ENCODE assay signal across 9 cellular contexts in the genomic region with DNA sequence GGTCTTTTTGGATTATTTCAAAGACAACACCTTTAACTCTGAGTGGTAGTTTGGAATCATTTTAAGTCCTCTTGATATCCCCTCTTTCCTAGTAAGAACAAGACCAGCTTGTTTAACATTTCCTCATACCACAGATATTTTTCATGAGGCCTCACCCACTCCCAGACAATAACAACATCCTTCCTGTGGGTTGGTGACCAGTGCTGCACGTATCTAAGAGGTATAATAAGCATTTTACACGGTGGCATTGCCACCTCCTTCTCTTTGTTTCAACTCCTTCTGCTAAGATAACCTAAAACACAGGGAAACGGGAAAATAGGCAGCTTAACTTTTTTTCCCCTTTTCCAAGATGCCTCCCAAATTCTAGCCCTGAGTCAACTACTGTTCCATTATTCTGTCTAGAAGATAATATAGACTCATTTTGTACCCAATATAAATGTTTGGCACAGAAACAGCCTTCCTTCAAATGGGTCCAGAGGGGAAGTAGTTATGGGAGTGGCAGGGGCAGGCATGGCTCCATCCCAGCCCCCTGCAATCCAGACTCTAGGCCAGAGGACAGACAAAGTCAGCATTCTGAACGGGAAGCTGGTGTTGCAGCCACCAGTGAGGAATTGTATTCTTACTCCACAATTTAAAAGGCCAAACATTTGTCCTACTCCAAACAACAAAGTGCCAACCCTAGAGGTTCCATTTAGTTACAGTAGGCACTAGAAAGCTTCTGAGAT. TPM values are rescaled to one million over a fixed set of nuclear protein-coding genes. Genes with fewer than 3 reads are reported as not detected.
A peak's percentile ranks its signal among the peaks of the same experiment; 100 is the strongest.
DNase-seq lines count a peak whose midpoint lies in the region; ATAC-seq and TF ChIP-seq lines count a peak whose summit lies in the region.
"Had no signal": no experiment of that assay in that cellular context is flagged by ENCODE, and none has a peak within 500 bp of the region (broad histone marks: within the 10 kb centered on the region; RNA-seq: fewer than 3 reads in every experiment).

No MANE protein-coding gene starts in this region.

- intact Hi-C loops in upper lobe of right lung (cut with DNase I) = no loop called here

- peak; percentile 29 for ATAC-seq in activated CD8-positive, alpha-beta memory T cell treated with anti-CD3 and anti-CD28 coated beads, Interleukin-2, amount 10 ng/mL, durations not matched to agents 7 days and 5 days
- peak; percentile 85 for ATAC-seq in upper lobe of right lung
- ATAC-seq in GM21825 (IDR thresholded peaks at IDR 0.05; ENCODE audit: unreplicated experiment) = no peak
- ATAC-seq in HG03135 (IDR thresholded peaks at IDR 0.05; ENCODE audit: unreplicated experiment) = no peak

- H3K27me3 ChIP-seq in brain microvascular endothelial cell (replicated peaks) (no peaks in the 10 kb centered on the region), upper lobe of right lung (no peaks in the 10 kb centered on the region)

- peak overlapping the region; percentile 75 for H3K27ac Mint-ChIP-seq in activated CD8-positive, alpha-beta memory T cell treated with anti-CD3 and anti-CD28 coated beads, Interleukin-2, amount 10 ng/mL, durations not matched to agents 7 days and 5 days

- H3K27ac ChIP-seq in brain microvascular endothelial cell (peak overlapping the region; percentile 60), upper lobe of right lung (peak overlapping the region; percentile 64)

- H3K36me3 ChIP-seq in brain microvascular endothelial cell (replicated peaks) (no peaks in the 10 kb centered on the region), upper lobe of right lung (no peaks in the 10 kb centered on the region)

- H3K27me3 Mint-ChIP-seq in activated CD8-positive, alpha-beta memory T cell treated with anti-CD3 and anti-CD28 coated beads, Interleukin-2, amount 10 ng/mL, durations not matched to agents 7 days and 5 days = no peaks in the 10 kb centered on the region

- H3K36me3 Mint-ChIP-seq in activated CD8-positive, alpha-beta memory T cell treated with anti-CD3 and anti-CD28 coated beads, Interleukin-2, amount 10 ng/mL, durations not matched to agents 7 days and 5 days = peaks cover 44% of the 10 kb centered on the region

- H3K9me3 Mint-ChIP-seq in activated CD8-positive, alpha-beta memory T cell treated with anti-CD3 and anti-CD28 coated beads, Interleukin-2, amount 10 ng/mL, durations not matched to agents 7 days and 5 days (ENCODE audit: low read depth) = no peaks in the 10 kb centered on the region

- no peaks in the 10 kb centered on the region for H3K9me3 ChIP-seq in upper lobe of right lung

- peaks cover 68% of the 10 kb centered on the region for H3K4me1 Mint-ChIP-seq in activated CD8-positive, alpha-beta memory T cell treated with anti-CD3 and anti-CD28 coated beads, Interleukin-2, amount 10 ng/mL, durations not matched to agents 7 days and 5 days

- H3K4me1 ChIP-seq in upper lobe of right lung = peaks cover 73% of the 10 kb centered on the region

- CTCF ChIA-PET in activated CD8-positive, alpha-beta memory T cell treated with anti-CD3 and anti-CD28 coated beads, Interleukin-2, amount 10 ng/mL, durations not matched to agents 7 days and 5 days (lab: Charles Lee) = interaction anchor here (0.8 to 3.1 kb wide), 7 partner anchors 10 to 59 kb away, joined by 3 to 18 read pairs (median 4); a partner anchor contains a TSS

- DNase-seq in activated CD8-positive, alpha-beta memory T cell treated with anti-CD3 and anti-CD28 coated beads, Interleukin-2, amount 10 ng/mL, durations not matched to agents 7 days and 5 days = no peak
- no peak for DNase-seq in activated CD8-positive, alpha-beta memory T cell treated with anti-CD3 and anti-CD28 coated beads for 24 hours
- peak; percentile 51 for DNase-seq in brain microvascular endothelial cell
- DNase-seq in lung microvascular endothelial cell (ENCODE audit: low read depth in 2 of 2) = peak; percentile 55 to 76
- DNase-seq in upper lobe of right lung = no peak
- no peak for DNase-seq in NCI-H2227 (lab: John Stamatoyannopoulos, UW; ENCODE audit: unreplicated experiment)
- DNase-seq: NCI-H510A had no signal

- H3K4me3 Mint-ChIP-seq in activated CD8-positive, alpha-beta memory T cell treated with anti-CD3 and anti-CD28 coated beads, Interleukin-2, amount 10 ng/mL, durations not matched to agents 7 days and 5 days = peak overlapping the region; percentile 6

- H3K4me3 ChIP-seq in brain microvascular endothelial cell (ENCODE audit: low read depth, low read length) = no peak overlapping the region
- H3K4me3 ChIP-seq in upper lobe of right lung = no peak overlapping the region

- in situ Hi-C loops in brain microvascular endothelial cell (cut with HindIII; ENCODE audit: low pct_ligation_motif_present, low sequenced_read_pairs) = no loop called here

- TF ChIP-seq CTCF in brain microvascular endothelial cell (IDR thresholded peaks at IDR 0.05; ENCODE audit: low read depth, low read length, missing control alignments) (no peak), upper lobe of right lung (IDR thresholded peaks at IDR 0.05) (no peak)

RNA-seq across cellular contexts. Expression of a gene that starts 28.5 kb away (rescaled TPM):
- 10 to 100 TPM; 12.7 to 14.5 TPM for total RNA-seq in activated CD8-positive, alpha-beta memory T cell treated with anti-CD3 and anti-CD28 coated beads, Interleukin-2, amount 10 ng/mL, durations not matched to agents 7 days and 5 days
- total RNA-seq in lung microvascular endothelial cell (4.6 and 5.2 TPM in 2 replicates), upper lobe of right lung (27.5 TPM)

Comparison
In these comparisons a context has a peak if more than half of its experiments do, and no peak if none do; other contexts are left out.
1. ATAC-seq: peak in activated CD8-positive, alpha-beta memory T cell treated with anti-CD3 and anti-CD28 coated beads, Interleukin-2, amount 10 ng/mL, durations not matched to agents 7 days and 5 days (single experiment) and upper lobe of right lung (single experiment); none in GM21825 (single experiment) and HG03135 (single experiment).
2. DNase-seq: peak in brain microvascular endothelial cell (single experiment) and lung microvascular endothelial cell (2 of 2); none in activated CD8-positive, alpha-beta memory T cell treated with anti-CD3 and anti-CD28 coated beads, Interleukin-2, amount 10 ng/mL, durations not matched to agents 7 days and 5 days (single experiment), activated CD8-positive, alpha-beta memory T cell treated with anti-CD3 and anti-CD28 coated beads for 24 hours (single experiment), upper lobe of right lung (single experiment) and NCI-H2227 (single experiment).